In the genomic region with DNA sequence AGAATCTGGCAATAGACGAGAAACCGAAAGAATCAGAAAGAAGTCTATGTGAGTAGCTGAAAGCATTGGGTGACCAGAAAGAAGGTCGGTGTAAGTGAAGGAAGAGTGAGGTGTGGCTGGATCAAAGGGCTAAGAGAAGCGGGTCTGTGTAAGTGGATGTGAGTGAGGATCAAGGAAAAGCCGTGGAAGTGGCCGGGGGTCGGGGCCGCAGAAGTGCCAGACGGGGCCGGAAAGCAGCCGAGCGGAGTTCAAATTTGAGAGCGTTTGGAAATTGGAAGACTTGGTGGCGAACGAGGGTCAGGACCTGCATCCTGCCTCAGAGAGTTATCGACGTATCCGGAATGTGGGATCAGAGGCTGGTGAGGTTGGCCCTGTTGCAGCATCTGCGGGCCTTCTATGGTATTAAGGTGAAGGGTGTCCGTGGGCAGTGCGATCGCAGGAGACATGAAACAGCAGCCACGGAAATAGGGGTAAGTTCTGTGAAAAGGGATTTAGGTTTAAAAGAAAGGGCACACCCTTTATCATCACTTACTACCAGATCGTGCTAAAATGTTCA, we compare ENCODE assay signal across 8 cellular contexts. TPM values are rescaled to one million over a fixed set of nuclear protein-coding genes. Genes with fewer than 3 reads are reported as not detected.
DNase-seq lines count a peak whose midpoint lies in the region; ATAC-seq and TF ChIP-seq lines count a peak whose summit lies in the region.
"Not testable (repeated sequence)": the region's sequence is repeated elsewhere in the genome, so short reads cannot be mapped to it uniquely, and the experiment has no call there.

No MANE protein-coding gene starts in this region.

- TF ChIP-seq EP300 in tibial nerve (IDR thresholded peaks at IDR 0.05), result not testable (repeated sequence)

- TF ChIP-seq CTCF in GM12864 (IDR thresholded peaks at IDR 0.05; ENCODE audit: low read depth, low read length, missing control alignments); brain microvascular endothelial cell (IDR thresholded peaks at IDR 0.05; ENCODE audit: low read depth, low read length, missing control alignments); hepatocyte (IDR thresholded peaks at IDR 0.05; ENCODE audit: poor library complexity); neural progenitor cell (IDR thresholded peaks at IDR 0.05); tibial nerve (IDR thresholded peaks at IDR 0.05): not testable (repeated sequence)

- not testable (repeated sequence) for H3K9me3 Mint-ChIP-seq in T-cell, neural progenitor cell

- peak overlapping the region; percentile 69 for H3K9ac ChIP-seq in neural progenitor cell

- H3K4me2 ChIP-seq in hepatocyte, result peak overlapping the region; percentile 90
- peak overlapping the region; percentile 97 for H3K4me2 ChIP-seq in neural progenitor cell

- not testable (repeated sequence) for H4K20me1 ChIP-seq in hepatocyte (ENCODE audit: insufficient read depth, poor library complexity, severe bottlenecking); neural progenitor cell (ENCODE audit: low read depth)

- CTCF ChIA-PET in T-cell (lab: Charles Lee), result not testable (repeated sequence)

- TF ChIP-seq POLR2A in tibial nerve (IDR thresholded peaks at IDR 0.05), result not testable (repeated sequence)

- H3K27ac Mint-ChIP-seq in T-cell (peak overlapping the region; percentile 91 to 92), neural progenitor cell (peak overlapping the region; percentile 86)

- H3K4me1 Mint-ChIP-seq in T-cell, result peaks cover 15 to 26% (median 18%) of the 10 kb centered on the region in 3 donors
- peaks cover 14% of the 10 kb centered on the region for H3K4me1 Mint-ChIP-seq in neural progenitor cell

- not testable (repeated sequence) for H3K4me1 ChIP-seq in hepatocyte (ENCODE audit: insufficient read depth); neural progenitor cell; tibial nerve

- not testable (repeated sequence) for H3F3A ChIP-seq in neural progenitor cell (ENCODE audit: low read depth)

- H3K27me3 ChIP-seq in brain microvascular endothelial cell (replicated peaks); hepatocyte; neural progenitor cell; tibial nerve: not testable (repeated sequence)

- 3% methylated on average over 13 of the region's 24 CpGs for WGBS in hepatocyte (ENCODE audit: low lambda C conversion rate, missing lambda C conversion rate)
- 0% methylated on average over 20 to 24 of the region's 24 CpGs for WGBS in tibial nerve, 2 donors

- in situ Hi-C loops in brain microvascular endothelial cell (cut with HindIII; ENCODE audit: low pct_ligation_motif_present, low sequenced_read_pairs), result not testable (repeated sequence)

- POLR2A ChIA-PET in T-cell (lab: Charles Lee), result not testable (repeated sequence)

- H3K36me3 Mint-ChIP-seq in T-cell, neural progenitor cell: not testable (repeated sequence)

- H3K9me2 ChIP-seq in hepatocyte (replicated peaks; ENCODE audit: insufficient read depth), result not testable (repeated sequence)

- not testable (repeated sequence) for H3K36me3 ChIP-seq in brain microvascular endothelial cell (replicated peaks); hepatocyte (replicated peaks; ENCODE audit: insufficient read depth, low read depth); neural progenitor cell; tibial nerve

- not testable (repeated sequence) for H3K27me3 Mint-ChIP-seq in T-cell; neural progenitor cell (ENCODE audit: insufficient read depth, low read depth)

- not testable (repeated sequence) for DNase-seq in GM12864 (ENCODE audit: low read depth); T-cell; brain microvascular endothelial cell; hepatocyte (ENCODE audit: low spot score); tibial nerve (ENCODE audit: low spot score in 2 of 2)
- DNase-seq in neural progenitor cell (ENCODE audit: low spot score), result peak; percentile 26

- H3K9me3 ChIP-seq in hepatocyte (ENCODE audit: low read depth); neural progenitor cell (ENCODE audit: low read depth); tibial nerve: not testable (repeated sequence)

- peak; percentile 27 for ATAC-seq in GM21723 (IDR thresholded peaks at IDR 0.05; ENCODE audit: unreplicated experiment)
- ATAC-seq in HG03457 (IDR thresholded peaks at IDR 0.05; ENCODE audit: unreplicated experiment), result peak; percentile 3
- peak; percentile 2 to 10 (median 5) for ATAC-seq in T-cell (replicated peaks in 1 of 4)

- H2AFZ ChIP-seq in hepatocyte, result peak overlapping the region; percentile 96
- peak overlapping the region; percentile 69 for H2AFZ ChIP-seq in neural progenitor cell (replicated peaks)

- H3K4me3 ChIP-seq in GM12864 (ENCODE audit: low read depth, low read length) (peak overlapping the region; percentile 80), brain microvascular endothelial cell (ENCODE audit: low read depth, low read length) (peak overlapping the region; percentile 60), hepatocyte (peak overlapping the region; percentile 49), neural progenitor cell (peak overlapping the region; percentile 98), tibial nerve (peak overlapping the region; percentile 32 to 55 (median 50))

- H3K4me3 Mint-ChIP-seq in T-cell, result peak overlapping the region; percentile 95 to 99 (median 97)
- peak overlapping the region; percentile 94 for H3K4me3 Mint-ChIP-seq in neural progenitor cell

- H3K27ac ChIP-seq in brain microvascular endothelial cell (peak overlapping the region; percentile 37), hepatocyte (peak overlapping the region; percentile 66), tibial nerve (peak overlapping the region in 1 of 4 donors; percentile 74)
- H3K27ac ChIP-seq in neural progenitor cell, result not testable (repeated sequence)

- H3K79me2 ChIP-seq in hepatocyte, result peaks cover 28% of the 10 kb centered on the region
- peaks cover 56% of the 10 kb centered on the region for H3K79me2 ChIP-seq in neural progenitor cell (ENCODE audit: low read depth)

RNA-seq across cellular contexts. Expression of a gene that starts 0.6 kb away (rescaled TPM):
- total RNA-seq in T-cell (1 to 10 TPM; 4.5 to 6.8 (median 6.2) TPM), hepatocyte (4.7 and 4.9 TPM in 2 replicates), neural progenitor cell (ENCODE audit: low replicate concordance) (51.1 and 83.9 TPM in 2 replicates), tibial nerve (1 to 10 TPM in 2 of 4 donors, under 1 TPM in 2; 0.59 to 2.4 (median 0.82) TPM)
- polyA plus RNA-seq in hepatocyte, result 3.4 and 4.8 TPM in 2 replicates

RNA-seq across cellular contexts. Expression of a gene that starts 22.7 kb away (rescaled TPM):
- total RNA-seq in T-cell (10 to 100 TPM in 2 of 5 donors, 1 to 10 TPM in 3; 7.6 to 18.1 (median 9.6) TPM), hepatocyte (1.8 and 3.2 TPM in 2 replicates), neural progenitor cell (ENCODE audit: low replicate concordance) (0.09 and 0.26 TPM in 2 replicates), tibial nerve (10 to 100 TPM; 11.0 to 27.3 (median 13.7) TPM)
- 0.54 and 0.99 TPM in 2 replicates for polyA plus RNA-seq in hepatocyte

RNA-seq across cellular contexts. Expression of a gene that starts 25.6 kb away (rescaled TPM):
- not detected for total RNA-seq in T-cell
- 2.0 and 5.2 TPM in 2 replicates for total RNA-seq in hepatocyte
- polyA plus RNA-seq in hepatocyte, result 3.5 and 9.8 TPM in 2 replicates
- 69.4 and 101 TPM in 2 replicates for total RNA-seq in neural progenitor cell (ENCODE audit: low replicate concordance)
- total RNA-seq in tibial nerve, result under 1 TPM in 2 of 4 donors, not detected in 2; 0.44 to 0.90 TPM

Comparison
In these comparisons a context has a peak if more than half of its experiments do, and no peak if none do; other contexts are left out.
1. RNA of a gene that starts 25.6 kb away (total RNA-seq): 69.4 to 101 TPM in neural progenitor cell; 2.0 to 5.2 TPM in hepatocyte, 0.44 to 0.90 TPM in tibial nerve and not detected in T-cell; every median in the first group is over 10 times any median in the second.
2. Peak in every context shown above with its lines, with median percentiles within 50 percentile points of each other: H3K4me3 ChIP-seq and ATAC-seq.